ENCODE assay signal across 10 cellular contexts in genomic region chr2:223860809-223861738, GRCh38. TPM values are rescaled to one million over a fixed set of nuclear protein-coding genes. Genes with fewer than 3 reads are reported as not detected.
DNase-seq lines count a peak whose midpoint lies in the region; ATAC-seq lines count a peak whose summit lies in the region.
"Had no signal": no experiment of that assay in that cellular context is flagged by ENCODE, and none has a peak within 500 bp of the region (broad histone marks: within the 10 kb centered on the region; RNA-seq: fewer than 3 reads in every experiment).

No MANE protein-coding gene starts in this region.

- DNase-seq in AG20443 (ENCODE audit: low spot score), result peak; percentile 74
- peak; percentile 99 for DNase-seq in NCI-H226
- DNase-seq in mesenchymal stem cell, result peak; percentile 64
- DNase-seq in nucleus accumbens (lab: John Stamatoyannopoulos, UW), result no peak
- no peak for DNase-seq in NCI-H524 (lab: John Stamatoyannopoulos, UW)
- no peak for DNase-seq in COLO668 (lab: John Stamatoyannopoulos, UW; ENCODE audit: unreplicated experiment)
- DNase-seq: cerebellar nuclear complex, spleen had no signal

- H4K8ac ChIP-seq in mesenchymal stem cell (ENCODE audit: low read length), result no peak overlapping the region

- no peak overlapping the region for H2AFZ ChIP-seq in mesenchymal stem cell (ENCODE audit: low read depth, low read length)

- H3K18ac ChIP-seq in mesenchymal stem cell (ENCODE audit: low read depth in 1 of 2, low read length in 2 of 2), result peak overlapping the region in 1 of 2 experiments; percentile 12

- peak overlapping the region in 1 of 2 donors; percentile 17 for H3K4me3 ChIP-seq in duodenal mucosa (ENCODE audit: low read depth in 1 of 2, low read length in 2 of 2)
- no peak overlapping the region for H3K4me3 ChIP-seq in mesenchymal stem cell (ENCODE audit: insufficient read depth in 1 of 2, low read depth in 1 of 2, low read length in 2 of 2)
- H3K4me3 ChIP-seq: spleen had no signal

- ATAC-seq in GM18873 (IDR thresholded peaks at IDR 0.05; ENCODE audit: low FRiP score, unreplicated experiment), result no peak

- no peak overlapping the region for H3K14ac ChIP-seq in mesenchymal stem cell (ENCODE audit: low read length in 2 of 2)

- H3K4ac ChIP-seq in mesenchymal stem cell (ENCODE audit: low read depth in 1 of 2, low read length in 2 of 2), result no peak overlapping the region

- H2BK5ac ChIP-seq in mesenchymal stem cell (ENCODE audit: low read depth, low read length, poor library complexity, severe bottlenecking), result no peak overlapping the region

- H3K27me3 ChIP-seq in duodenal mucosa (ENCODE audit: control insufficient read depth in 1 of 2, insufficient read depth in 2 of 2, low read length in 2 of 2), result no peaks in the 10 kb centered on the region
- H3K27me3 ChIP-seq in mesenchymal stem cell (ENCODE audit: control insufficient read depth in 1 of 2, insufficient read depth in 1 of 2, low read length in 2 of 2), result no peaks in the 10 kb centered on the region
- H3K27me3 ChIP-seq: spleen had no signal

- H3K27ac ChIP-seq in duodenal mucosa (ENCODE audit: low read depth, low read length) (peak overlapping the region; percentile 26), mesenchymal stem cell (ENCODE audit: low read length, poor library complexity, severe bottlenecking) (no peak overlapping the region)
- H3K27ac ChIP-seq: spleen had no signal

- no peak overlapping the region for H4K91ac ChIP-seq in mesenchymal stem cell (ENCODE audit: low read length)

- H3K36me3 ChIP-seq in duodenal mucosa (ENCODE audit: control insufficient read depth in 1 of 2, insufficient read depth in 2 of 2, low read length in 2 of 2), result no peaks in the 10 kb centered on the region
- H3K36me3 ChIP-seq in mesenchymal stem cell (ENCODE audit: control insufficient read depth in 1 of 2, insufficient read depth in 2 of 2, low read depth in 1 of 2, low read length in 2 of 2), result peaks cover 0 to 17% of the 10 kb centered on the region in 2 experiments
- H3K36me3 ChIP-seq: spleen had no signal

- no peak overlapping the region for H2BK120ac ChIP-seq in mesenchymal stem cell (ENCODE audit: low read depth, low read length)

- 91% methylated on average over 4 of the region's 5 CpGs for WGBS in mesenchymal stem cell

- H2BK12ac ChIP-seq in mesenchymal stem cell (ENCODE audit: low read length in 2 of 2), result no peak overlapping the region

- H3K4me1 ChIP-seq in duodenal mucosa (ENCODE audit: control insufficient read depth in 1 of 2, insufficient read depth in 2 of 2, low read length in 2 of 2) (peaks cover 14 to 22% of the 10 kb centered on the region in 2 donors), mesenchymal stem cell (ENCODE audit: control insufficient read depth, insufficient read depth, low read depth, low read length) (peaks cover 2% of the 10 kb centered on the region)

- H2AK5ac ChIP-seq in mesenchymal stem cell (ENCODE audit: low read length, severe bottlenecking), result no peak overlapping the region

- no peak overlapping the region for H3K23ac ChIP-seq in mesenchymal stem cell (ENCODE audit: low read length in 2 of 2)

- no peaks in the 10 kb centered on the region for H3K79me1 ChIP-seq in mesenchymal stem cell (replicated peaks; ENCODE audit: low read length, poor library complexity, severe bottlenecking)

- H3K9me3 ChIP-seq in duodenal mucosa (ENCODE audit: control insufficient read depth in 1 of 2, low read length in 2 of 2) (no peaks in the 10 kb centered on the region), mesenchymal stem cell (ENCODE audit: control insufficient read depth, low read length) (no peaks in the 10 kb centered on the region)
- H3K9me3 ChIP-seq: spleen had no signal

- H3K9ac ChIP-seq in duodenal mucosa (ENCODE audit: low read depth in 1 of 2, low read length in 2 of 2) (no peak overlapping the region), mesenchymal stem cell (ENCODE audit: low read length) (peak overlapping the region; percentile 8)

- H3K4me2 ChIP-seq in mesenchymal stem cell (ENCODE audit: low read length, poor library complexity, severe bottlenecking), result no peak overlapping the region

- no peak overlapping the region for H2BK15ac ChIP-seq in mesenchymal stem cell (ENCODE audit: low read depth, poor library complexity, severe bottlenecking)

RNA-seq across cellular contexts. Expression of gene AP1S3, which starts 23.7 kb away (rescaled TPM):
- polyA plus RNA-seq in mesenchymal stem cell (2013, experiment 1 of 2), result 2.3 TPM
- 1.9 TPM for polyA plus RNA-seq in mesenchymal stem cell (2013, experiment 2 of 2)

Comparison
In these comparisons a context has a peak if more than half of its experiments do, and no peak if none do; other contexts are left out.
1. DNase-seq: peak in AG20443 (single experiment), NCI-H226 (single experiment) and mesenchymal stem cell (single experiment); none in nucleus accumbens (0 of 56), NCI-H524 (0 of 2) and COLO668 (single experiment).